ENCODE assay signal across 19 cellular contexts in genomic region chr20:9520096-9520495, GRCh38. TPM values are rescaled to one million over a fixed set of nuclear protein-coding genes. Genes with fewer than 3 reads are reported as not detected.
"Had no signal": no experiment of that assay in that cellular context is flagged by ENCODE, and none has a peak within 500 bp of the region (broad histone marks: within the 10 kb centered on the region; RNA-seq: fewer than 3 reads in every experiment).

No MANE protein-coding gene starts in this region.

- H3K4me3 ChIP-seq: lung, tibial artery had no signal

- H3K27ac ChIP-seq: brain microvascular endothelial cell, tibial artery had no signal

- H3K9me3 ChIP-seq: tibial artery had no signal

- ATAC-seq: activated naive CD4-positive, alpha-beta T cell treated with anti-CD3 and anti-CD28 coated beads, Interleukin-2, amount 50 U/mL, for 72 hours; activated T-helper 17 cell treated with anti-CD3 and anti-CD28 coated beads, Interleukin-2, amount 50 U/mL, for 72 hours; left lobe of liver; sciatic nerve; stimulated activated effector memory CD8-positive, alpha-beta T cell treated with anti-CD3 and anti-CD28 coated beads, Interleukin-12 subunit alpha, Interleukin-12 subunit beta, amount 100 ng/mL, for 72 hours; stimulated activated naive CD8-positive, alpha-beta T cell treated with anti-CD3 and anti-CD28 coated beads, Interleukin-15, amount 100 ng/mL, for 72 hours had no signal

- H3K36me3 ChIP-seq: brain microvascular endothelial cell, tibial artery had no signal

- FAIRE-seq: small intestine, TTC549 had no signal

- DNase-seq: activated CD4-positive, alpha-beta T cell treated with anti-CD3 and anti-CD28 coated beads for 1 hour; activated CD4-positive, alpha-beta T cell treated with anti-CD3 and anti-CD28 coated beads, Interleukin-2, amount 50 U/mL, for 1 hour; activated T-cell treated with anti-CD3 and anti-CD28 coated beads, Interleukin-2, amount 50 U/mL, for 24 hours; aorta; brain microvascular endothelial cell; effector memory CD4-positive, alpha-beta T cell; foreskin melanocyte; naive B cell; small intestine; stimulated activated CD4-positive, alpha-beta T cell treated with anti-CD3 and anti-CD28 coated beads, Interleukin-2, amount 100 ng/mL, for 24 hours; stimulated activated naive CD8-positive, alpha-beta T cell treated with anti-CD3 and anti-CD28 coated beads, Interleukin-15, amount 100 ng/mL, for 72 hours; tibial artery had no signal

RNA-seq across cellular contexts. Expression of gene LAMP5, which starts 5.7 kb away (rescaled TPM):
- total RNA-seq: activated naive CD4-positive, alpha-beta T cell treated with anti-CD3 and anti-CD28 coated beads, Interleukin-2, amount 50 U/mL, for 72 hours; activated T-helper 17 cell treated with anti-CD3 and anti-CD28 coated beads, Interleukin-2, amount 50 U/mL, for 72 hours; left lobe of liver had no signal
